ENCODE assay signal across 9 cellular contexts in the genomic region with DNA sequence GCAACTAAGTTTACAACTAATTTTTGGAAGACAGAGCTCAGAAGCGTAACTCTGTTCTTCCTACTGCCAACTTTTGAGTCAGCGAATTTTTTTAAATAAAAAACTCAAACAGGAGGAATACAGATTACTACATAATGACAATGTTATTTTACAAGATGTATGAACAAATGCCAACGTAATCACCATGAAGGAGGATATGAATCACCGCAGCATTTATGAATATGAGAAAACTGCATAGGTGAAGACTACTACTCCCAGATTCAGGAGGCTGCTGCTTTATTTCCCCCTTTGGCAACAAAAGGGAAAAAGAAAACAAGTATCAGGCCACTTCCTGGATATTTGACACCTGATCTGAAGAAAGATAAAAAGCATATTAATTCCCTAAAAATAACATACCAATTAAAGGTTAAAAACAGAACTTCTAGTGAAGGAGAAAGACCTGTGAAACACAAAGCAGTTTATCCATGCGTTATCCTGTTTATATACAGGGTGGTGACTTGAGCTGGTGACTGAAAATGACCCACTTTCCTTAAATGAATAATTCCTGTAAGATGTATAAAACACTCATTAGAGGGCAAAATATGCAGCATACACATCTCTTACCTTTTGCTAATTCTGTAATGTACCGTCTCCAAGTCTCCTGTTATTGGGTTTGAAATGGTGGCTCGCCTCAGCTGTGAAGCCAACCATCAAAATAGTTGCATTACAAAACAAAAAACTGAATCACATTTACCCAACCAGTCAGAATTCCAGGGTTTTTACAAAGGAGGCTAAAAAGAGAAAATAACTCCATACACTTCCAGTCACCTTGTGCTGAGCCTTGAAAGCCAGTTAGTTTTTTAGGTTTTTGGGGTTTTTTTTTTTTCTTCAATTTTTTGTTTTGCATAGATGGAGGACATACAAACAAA. TPM values are rescaled to one million over a fixed set of nuclear protein-coding genes. Genes with fewer than 3 reads are reported as not detected.
A peak's percentile ranks its signal among the peaks of the same experiment; 100 is the strongest.
DNase-seq lines count a peak whose midpoint lies in the region; ATAC-seq, FAIRE-seq and TF ChIP-seq lines count a peak whose summit lies in the region.
"Had no signal": no experiment of that assay in that cellular context is flagged by ENCODE, and none has a peak within 500 bp of the region (broad histone marks: within the 10 kb centered on the region; RNA-seq: fewer than 3 reads in every experiment).

No MANE protein-coding gene starts in this region.

- FAIRE-seq in H54 (lab: Jason Lieb, UNC), result peak; percentile 98

- CTCF ChIA-PET in CD4-positive, alpha-beta T cell (lab: Charles Lee), result no interaction called here
- CTCF ChIA-PET in T-cell (lab: Charles Lee), result no interaction called here

- no peaks in the 10 kb centered on the region for H3K27me3 Mint-ChIP-seq in activated T-helper 17 cell treated with anti-CD3 and anti-CD28 coated beads, Interleukin-2, amount 50 U/mL, for 72 hours
- H3K27me3 Mint-ChIP-seq in CD4-positive, alpha-beta T cell, result no peaks in the 10 kb centered on the region
- H3K27me3 Mint-ChIP-seq in T-cell, result no peaks in the 10 kb centered on the region

- H3K36me3 Mint-ChIP-seq in activated T-helper 17 cell treated with anti-CD3 and anti-CD28 coated beads, Interleukin-2, amount 50 U/mL, for 72 hours (ENCODE audit: low read depth), result peaks cover 97% of the 10 kb centered on the region
- peaks cover 54% of the 10 kb centered on the region for H3K36me3 Mint-ChIP-seq in CD4-positive, alpha-beta T cell (ENCODE audit: low read depth)
- peaks cover 37% of the 10 kb centered on the region for H3K36me3 Mint-ChIP-seq in T-cell

- no peak for TF ChIP-seq POLR2A in H54 (IDR thresholded peaks at IDR 0.05; ENCODE audit: low read depth, low read length)
- TF ChIP-seq POLR2A in sigmoid colon (IDR thresholded peaks at IDR 0.05), result no peak

- peaks cover 9% of the 10 kb centered on the region for H3K4me1 Mint-ChIP-seq in activated T-helper 17 cell treated with anti-CD3 and anti-CD28 coated beads, Interleukin-2, amount 50 U/mL, for 72 hours
- H3K4me1 Mint-ChIP-seq in CD4-positive, alpha-beta T cell (ENCODE audit: low read depth), result no peaks in the 10 kb centered on the region
- H3K4me1 Mint-ChIP-seq in T-cell, result no peaks in the 10 kb centered on the region

- POLR2A ChIA-PET in CD4-positive, alpha-beta T cell (lab: Charles Lee), result no interaction called here
- POLR2A ChIA-PET in T-cell (lab: Charles Lee), result no interaction called here

- TF ChIP-seq CTCF in sigmoid colon (IDR thresholded peaks at IDR 0.05), result no peak
- TF ChIP-seq CTCF in CD4-positive, alpha-beta T cell (IDR thresholded peaks at IDR 0.05), result no peak

- H3K27me3 ChIP-seq in sigmoid colon, result no peaks in the 10 kb centered on the region
- no peaks in the 10 kb centered on the region for H3K27me3 ChIP-seq in CD4-positive, alpha-beta T cell (ENCODE audit: control insufficient read depth, insufficient read depth, low read length)

- no peak overlapping the region for H3K4me3 Mint-ChIP-seq in activated T-helper 17 cell treated with anti-CD3 and anti-CD28 coated beads, Interleukin-2, amount 50 U/mL, for 72 hours
- H3K4me3 Mint-ChIP-seq in CD4-positive, alpha-beta T cell, result no peak overlapping the region
- H3K4me3 Mint-ChIP-seq in T-cell, result no peak overlapping the region

- no peaks in the 10 kb centered on the region for H3K9me3 ChIP-seq in sigmoid colon
- no peaks in the 10 kb centered on the region for H3K9me3 ChIP-seq in CD4-positive, alpha-beta T cell (ENCODE audit: control insufficient read depth, low read length)

- peaks cover 0 to 14% (median 6%) of the 10 kb centered on the region in 4 donors for H3K36me3 ChIP-seq in sigmoid colon

- peak overlapping the region in 3 of 4 donors; percentile 39 to 53 (median 48) for H3K27ac ChIP-seq in sigmoid colon
- no peak overlapping the region for H3K27ac ChIP-seq in CD4-positive, alpha-beta T cell (ENCODE audit: low read depth, low read length)

- intact Hi-C loops in Right ventricle myocardium superior (cut with DNase I) (no loop called here), sigmoid colon (cut with DNase I) (no loop called here)
- intact Hi-C loops in CD4-positive, alpha-beta T cell (cut with DNase I, micrococcal nuclease), result no loop called here

- DNase-seq in H54 (ENCODE audit: insufficient read length, low spot score) (peak; percentile 9), Right ventricle myocardium superior (no peak), sigmoid colon (no peak), SKM-1 treated with dmso at 0.1 percent for 144 hours (lab: John Stamatoyannopoulos, UW; ENCODE audit: unreplicated experiment) (no peak), NCI-H2171 (lab: John Stamatoyannopoulos, UW) (no peak), T-cell (no peak)
- no peak for DNase-seq in CD4-positive, alpha-beta T cell
- DNase-seq: NCI-H510A treated with DMSO at 0.1 percent for 48 hours had no signal

- no peak for TF ChIP-seq EP300 in sigmoid colon (IDR thresholded peaks at IDR 0.05)

- no peaks in the 10 kb centered on the region for H3K9me3 Mint-ChIP-seq in activated T-helper 17 cell treated with anti-CD3 and anti-CD28 coated beads, Interleukin-2, amount 50 U/mL, for 72 hours
- no peaks in the 10 kb centered on the region for H3K9me3 Mint-ChIP-seq in CD4-positive, alpha-beta T cell
- no peaks in the 10 kb centered on the region for H3K9me3 Mint-ChIP-seq in T-cell

- H3K4me1 ChIP-seq in sigmoid colon, result peaks cover 0 to 4% (median 0%) of the 10 kb centered on the region in 4 donors

- 84 to 91% methylated on average over 7 of the region's 7 CpGs for WGBS in sigmoid colon, 2 donors

- no peak overlapping the region for H3K4me3 ChIP-seq in sigmoid colon

- ATAC-seq in activated T-helper 17 cell treated with anti-CD3 and anti-CD28 coated beads, Interleukin-2, amount 50 U/mL, for 72 hours (replicated peaks), result peak; percentile 28
- ATAC-seq in Right ventricle myocardium superior (ENCODE audit: poor library complexity) (peak; percentile 35), T-cell (replicated peaks in 1 of 4) (no peak)
- ATAC-seq in CD4-positive, alpha-beta T cell (ENCODE audit: poor library complexity), result no peak

- peak overlapping the region; percentile 48 for H3K27ac Mint-ChIP-seq in activated T-helper 17 cell treated with anti-CD3 and anti-CD28 coated beads, Interleukin-2, amount 50 U/mL, for 72 hours
- H3K27ac Mint-ChIP-seq in CD4-positive, alpha-beta T cell, result no peak overlapping the region
- H3K27ac Mint-ChIP-seq in T-cell, result no peak overlapping the region

RNA-seq across cellular contexts. Expression of gene P4HA1, which starts 52.0 kb away (rescaled TPM):
- total RNA-seq in activated T-helper 17 cell treated with anti-CD3 and anti-CD28 coated beads, Interleukin-2, amount 50 U/mL, for 72 hours, result 100 to 1,000 TPM in 1 of 2 donors, 10 to 100 TPM in 1; 56.6 to 145 TPM
- total RNA-seq in Right ventricle myocardium superior (79.2 TPM), sigmoid colon (10 to 100 TPM; 15.2 to 25.0 (median 20.0) TPM), T-cell (10 to 100 TPM; 11.3 to 15.4 (median 13.0) TPM)
- polyA plus RNA-seq in sigmoid colon, result 10 to 100 TPM in 2 of 3 donors, 1 to 10 TPM in 1; 4.2 to 15.1 (median 11.1) TPM
- total RNA-seq in CD4-positive, alpha-beta T cell, result 1 to 10 TPM; 9.0 to 9.1 TPM

Comparison
In these comparisons a context has a peak if more than half of its experiments do, and no peak if none do; other contexts are left out.
1. ATAC-seq: peak in activated T-helper 17 cell treated with anti-CD3 and anti-CD28 coated beads, Interleukin-2, amount 50 U/mL, for 72 hours (single experiment) and Right ventricle myocardium superior (single experiment); none in CD4-positive, alpha-beta T cell (single experiment) and T-cell (0 of 4).